Comparison of ENCODE assay signal across 9 cellular contexts in genomic region chr7:20220824-20221547, GRCh38. TPM values are rescaled to one million over a fixed set of nuclear protein-coding genes. Genes with fewer than 3 reads are reported as not detected.
DNase-seq lines count a peak whose midpoint lies in the region; ATAC-seq, FAIRE-seq and TF ChIP-seq lines count a peak whose summit lies in the region.
"Had no signal": no experiment of that assay in that cellular context is flagged by ENCODE, and none has a peak within 500 bp of the region (broad histone marks: within the 10 kb centered on the region; RNA-seq: fewer than 3 reads in every experiment).

No MANE protein-coding gene starts in this region.

- DNase-seq in AG10803 (ENCODE audit: low read depth) (peak; percentile 99), SW480 (ENCODE audit: low spot score) (peak; percentile 64), kidney (no peak), ovary (no peak), D341Med (ENCODE audit: low spot score) (no peak), NCI-H187 (lab: John Stamatoyannopoulos, UW) (no peak)
- DNase-seq: activated T-cell treated with anti-CD3 and anti-CD28 coated beads, Interleukin-2, amount 50 U/mL, for 4 hours had no signal

- TF ChIP-seq EP300 in ovary (IDR thresholded peaks at IDR 0.05), result no peak

- peak overlapping the region; percentile 40 to 68 for H3K27ac ChIP-seq in kidney (ENCODE audit: low read depth in 2 of 2, low read length in 2 of 2)
- H3K27ac ChIP-seq in ovary, result no peak overlapping the region

- TF ChIP-seq POLR2A in ovary (IDR thresholded peaks at IDR 0.05), result no peak

- no peaks in the 10 kb centered on the region for H3K36me3 ChIP-seq in kidney (ENCODE audit: control insufficient read depth in 1 of 2, insufficient read depth in 2 of 2, low read length in 2 of 2)
- H3K36me3 ChIP-seq in ovary, result no peaks in the 10 kb centered on the region

- ATAC-seq in HG02642 (IDR thresholded peaks at IDR 0.05; ENCODE audit: poor library complexity, unreplicated experiment) (peak; percentile 17), HG03135 (IDR thresholded peaks at IDR 0.05; ENCODE audit: unreplicated experiment) (no peak)

- no peaks in the 10 kb centered on the region for H3K9me3 ChIP-seq in kidney (ENCODE audit: control insufficient read depth in 1 of 2, low read length in 2 of 2)
- no peaks in the 10 kb centered on the region for H3K9me3 ChIP-seq in ovary

- H3K27me3 ChIP-seq in ovary, result no peaks in the 10 kb centered on the region

- 28 to 34% (median 30%) methylated on average over 4 of the region's 4 CpGs for WGBS in ovary, 3 donors

- H3K9ac ChIP-seq in kidney (ENCODE audit: low read length in 2 of 2), result no peak overlapping the region

- intact Hi-C loops in kidney (cut with DNase I), result no loop called here
- intact Hi-C loops in ovary (cut with DNase I), result no loop called here

- H3K4me1 ChIP-seq in kidney (ENCODE audit: control insufficient read depth in 1 of 2, insufficient read depth in 1 of 2, low read depth in 1 of 2, low read length in 2 of 2) (peaks cover 2 to 29% of the 10 kb centered on the region in 2 donors), ovary (ENCODE audit: insufficient read depth) (no peaks in the 10 kb centered on the region)

- H3K4me3 ChIP-seq in AG10803 (ENCODE audit: low read length) (no peak overlapping the region), kidney (ENCODE audit: low read length in 2 of 2) (no peak overlapping the region), ovary (no peak overlapping the region)

- peak; percentile 49 for FAIRE-seq in kidney (lab: Jason Lieb, UNC)

- TF ChIP-seq CTCF in AG10803 (conservative IDR thresholded peaks at IDR 0.05; ENCODE audit: low read length) (no peak), kidney (IDR thresholded peaks at IDR 0.05; ENCODE audit: borderline replicate concordance, extremely low read depth, insufficient read depth) (no peak), ovary (IDR thresholded peaks at IDR 0.05) (no peak)

RNA-seq across cellular contexts. Expression of gene MACC1, which starts 3.8 kb away (rescaled TPM):
- 72.6 TPM for total RNA-seq in kidney
- 3.7 TPM for polyA plus RNA-seq in kidney (ENCODE audit: insufficient read depth, low read depth, low replicate concordance)
- total RNA-seq in ovary, result 1 to 10 TPM in 3 of 7 donors, under 1 TPM in 3, not detected in 1; 0.15 to 3.5 (median 0.76) TPM
- under 1 TPM in 1 of 2 donors, not detected in 1; 0.05 TPM for polyA plus RNA-seq in ovary

Comparison
In these comparisons a context has a peak if more than half of its experiments do, and no peak if none do; other contexts are left out.
1. DNase-seq: peak in AG10803 (single experiment) and SW480 (single experiment); none in kidney (single experiment), ovary (0 of 5), D341Med (single experiment) and NCI-H187 (0 of 2).
2. H3K27ac ChIP-seq: peak in kidney (2 of 2); none in ovary (0 of 2).
3. RNA of gene MACC1, which starts 3.8 kb away (total RNA-seq): 72.6 TPM in kidney (single experiment); 0.15 to 3.5 TPM in ovary; every median in the first group is over 10 times any median in the second.